Comparison of ENCODE assay signal across 1 cellular context in the genomic region with DNA sequence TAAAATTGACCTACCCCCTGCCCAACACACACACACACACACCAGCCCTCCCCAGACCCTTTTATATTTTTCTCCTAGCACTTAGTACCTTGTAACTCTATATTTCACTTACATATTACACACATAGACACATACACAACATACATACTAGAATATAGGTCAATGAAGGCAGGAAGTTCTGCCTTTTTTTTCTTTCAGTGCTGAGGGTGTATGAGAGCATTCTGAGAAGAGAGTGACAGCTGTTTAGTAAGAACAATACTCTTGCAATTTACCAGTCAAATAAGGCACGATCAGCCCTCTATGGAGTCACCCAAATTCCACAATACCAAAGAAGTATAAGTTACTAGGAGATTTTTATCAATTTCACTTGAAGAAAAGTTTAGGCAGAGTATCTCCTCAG.
TF ChIP-seq lines count a peak whose summit lies in the region.

No MANE protein-coding gene starts in this region.

TF ChIP-seq in GM23338, 12 proteins besides CTCF, POLR2A, EP300 and RAD21:
- TF ChIP-seq ZNF114 (CRISPR knock-in tag; IDR thresholded peaks at IDR 0.05) (no peak), JUNB (IDR thresholded peaks at IDR 0.05; ENCODE audit: unreplicated experiment) (no peak), ZNF331 (CRISPR knock-in tag; IDR thresholded peaks at IDR 0.05; ENCODE audit: low read depth) (no peak), POLR2AphosphoS5 (IDR thresholded peaks at IDR 0.05; ENCODE audit: low read depth) (no peak), EZH2 (IDR thresholded peaks at IDR 0.05; ENCODE audit: low read depth, unreplicated experiment) (no peak), STAT1 (IDR thresholded peaks at IDR 0.05; ENCODE audit: unreplicated experiment) (no peak), CREB1 (CRISPR knock-in tag; IDR thresholded peaks at IDR 0.05; ENCODE audit: low read depth) (no peak), NANOG (IDR thresholded peaks at IDR 0.05; ENCODE audit: borderline replicate concordance) (no peak), EZH2phosphoT487 (IDR thresholded peaks at IDR 0.05; ENCODE audit: unreplicated experiment) (no peak)
- TF ChIP-seq, protein P1, sequence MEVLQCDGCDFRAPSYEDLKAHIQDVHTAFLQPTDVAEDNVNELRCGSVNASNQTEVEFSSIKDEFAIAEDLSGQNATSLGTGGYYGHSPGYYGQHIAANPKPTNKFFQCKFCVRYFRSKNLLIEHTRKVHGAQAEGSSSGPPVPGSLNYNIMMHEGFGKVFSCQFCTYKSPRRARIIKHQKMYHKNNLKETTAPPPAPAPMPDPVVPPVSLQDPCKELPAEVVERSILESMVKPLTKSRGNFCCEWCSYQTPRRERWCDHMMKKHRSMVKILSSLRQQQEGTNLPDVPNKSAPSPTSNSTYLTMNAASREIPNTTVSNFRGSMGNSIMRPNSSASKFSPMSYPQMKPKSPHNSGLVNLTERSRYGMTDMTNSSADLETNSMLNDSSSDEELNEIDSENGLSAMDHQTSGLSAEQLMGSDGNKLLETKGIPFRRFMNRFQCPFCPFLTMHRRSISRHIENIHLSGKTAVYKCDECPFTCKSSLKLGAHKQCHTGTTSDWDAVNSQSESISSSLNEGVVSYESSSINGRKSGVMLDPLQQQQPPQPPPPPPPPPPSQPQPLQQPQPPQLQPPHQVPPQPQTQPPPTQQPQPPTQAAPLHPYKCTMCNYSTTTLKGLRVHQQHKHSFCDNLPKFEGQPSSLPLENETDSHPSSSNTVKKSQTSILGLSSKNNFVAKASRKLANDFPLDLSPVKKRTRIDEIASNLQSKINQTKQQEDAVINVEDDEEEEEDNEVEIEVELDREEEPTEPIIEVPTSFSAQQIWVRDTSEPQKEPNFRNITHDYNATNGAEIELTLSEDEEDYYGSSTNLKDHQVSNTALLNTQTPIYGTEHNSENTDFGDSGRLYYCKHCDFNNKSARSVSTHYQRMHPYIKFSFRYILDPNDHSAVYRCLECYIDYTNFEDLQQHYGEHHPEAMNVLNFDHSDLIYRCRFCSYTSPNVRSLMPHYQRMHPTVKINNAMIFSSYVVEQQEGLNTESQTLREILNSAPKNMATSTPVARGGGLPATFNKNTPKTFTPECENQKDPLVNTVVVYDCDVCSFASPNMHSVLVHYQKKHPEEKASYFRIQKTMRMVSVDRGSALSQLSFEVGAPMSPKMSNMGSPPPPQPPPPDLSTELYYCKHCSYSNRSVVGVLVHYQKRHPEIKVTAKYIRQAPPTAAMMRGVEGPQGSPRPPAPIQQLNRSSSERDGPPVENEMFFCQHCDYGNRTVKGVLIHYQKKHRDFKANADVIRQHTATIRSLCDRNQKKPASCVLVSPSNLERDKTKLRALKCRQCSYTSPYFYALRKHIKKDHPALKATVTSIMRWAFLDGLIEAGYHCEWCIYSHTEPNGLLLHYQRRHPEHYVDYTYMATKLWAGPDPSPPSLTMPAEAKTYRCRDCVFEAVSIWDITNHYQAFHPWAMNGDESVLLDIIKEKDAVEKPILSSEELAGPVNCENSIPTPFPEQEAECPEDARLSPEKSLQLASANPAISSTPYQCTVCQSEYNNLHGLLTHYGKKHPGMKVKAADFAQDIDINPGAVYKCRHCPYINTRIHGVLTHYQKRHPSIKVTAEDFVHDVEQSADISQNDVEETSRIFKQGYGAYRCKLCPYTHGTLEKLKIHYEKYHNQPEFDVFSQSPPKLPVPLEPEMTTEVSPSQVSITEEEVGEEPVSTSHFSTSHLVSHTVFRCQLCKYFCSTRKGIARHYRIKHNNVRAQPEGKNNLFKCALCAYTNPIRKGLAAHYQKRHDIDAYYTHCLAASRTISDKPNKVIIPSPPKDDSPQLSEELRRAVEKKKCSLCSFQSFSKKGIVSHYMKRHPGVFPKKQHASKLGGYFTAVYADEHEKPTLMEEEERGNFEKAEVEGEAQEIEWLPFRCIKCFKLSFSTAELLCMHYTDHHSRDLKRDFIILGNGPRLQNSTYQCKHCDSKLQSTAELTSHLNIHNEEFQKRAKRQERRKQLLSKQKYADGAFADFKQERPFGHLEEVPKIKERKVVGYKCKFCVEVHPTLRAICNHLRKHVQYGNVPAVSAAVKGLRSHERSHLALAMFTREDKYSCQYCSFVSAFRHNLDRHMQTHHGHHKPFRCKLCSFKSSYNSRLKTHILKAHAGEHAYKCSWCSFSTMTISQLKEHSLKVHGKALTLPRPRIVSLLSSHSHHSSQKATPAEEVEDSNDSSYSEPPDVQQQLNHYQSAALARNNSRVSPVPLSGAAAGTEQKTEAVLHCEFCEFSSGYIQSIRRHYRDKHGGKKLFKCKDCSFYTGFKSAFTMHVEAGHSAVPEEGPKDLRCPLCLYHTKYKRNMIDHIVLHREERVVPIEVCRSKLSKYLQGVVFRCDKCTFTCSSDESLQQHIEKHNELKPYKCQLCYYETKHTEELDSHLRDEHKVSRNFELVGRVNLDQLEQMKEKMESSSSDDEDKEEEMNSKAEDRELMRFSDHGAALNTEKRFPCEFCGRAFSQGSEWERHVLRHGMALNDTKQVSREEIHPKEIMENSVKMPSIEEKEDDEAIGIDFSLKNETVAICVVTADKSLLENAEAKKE (CRISPR knock-in tag; IDR thresholded peaks at IDR 0.05), result no peak
- TF ChIP-seq, protein P2, sequence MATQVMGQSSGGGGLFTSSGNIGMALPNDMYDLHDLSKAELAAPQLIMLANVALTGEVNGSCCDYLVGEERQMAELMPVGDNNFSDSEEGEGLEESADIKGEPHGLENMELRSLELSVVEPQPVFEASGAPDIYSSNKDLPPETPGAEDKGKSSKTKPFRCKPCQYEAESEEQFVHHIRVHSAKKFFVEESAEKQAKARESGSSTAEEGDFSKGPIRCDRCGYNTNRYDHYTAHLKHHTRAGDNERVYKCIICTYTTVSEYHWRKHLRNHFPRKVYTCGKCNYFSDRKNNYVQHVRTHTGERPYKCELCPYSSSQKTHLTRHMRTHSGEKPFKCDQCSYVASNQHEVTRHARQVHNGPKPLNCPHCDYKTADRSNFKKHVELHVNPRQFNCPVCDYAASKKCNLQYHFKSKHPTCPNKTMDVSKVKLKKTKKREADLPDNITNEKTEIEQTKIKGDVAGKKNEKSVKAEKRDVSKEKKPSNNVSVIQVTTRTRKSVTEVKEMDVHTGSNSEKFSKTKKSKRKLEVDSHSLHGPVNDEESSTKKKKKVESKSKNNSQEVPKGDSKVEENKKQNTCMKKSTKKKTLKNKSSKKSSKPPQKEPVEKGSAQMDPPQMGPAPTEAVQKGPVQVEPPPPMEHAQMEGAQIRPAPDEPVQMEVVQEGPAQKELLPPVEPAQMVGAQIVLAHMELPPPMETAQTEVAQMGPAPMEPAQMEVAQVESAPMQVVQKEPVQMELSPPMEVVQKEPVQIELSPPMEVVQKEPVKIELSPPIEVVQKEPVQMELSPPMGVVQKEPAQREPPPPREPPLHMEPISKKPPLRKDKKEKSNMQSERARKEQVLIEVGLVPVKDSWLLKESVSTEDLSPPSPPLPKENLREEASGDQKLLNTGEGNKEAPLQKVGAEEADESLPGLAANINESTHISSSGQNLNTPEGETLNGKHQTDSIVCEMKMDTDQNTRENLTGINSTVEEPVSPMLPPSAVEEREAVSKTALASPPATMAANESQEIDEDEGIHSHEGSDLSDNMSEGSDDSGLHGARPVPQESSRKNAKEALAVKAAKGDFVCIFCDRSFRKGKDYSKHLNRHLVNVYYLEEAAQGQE (IDR thresholded peaks at IDR 0.05; ENCODE audit: unreplicated experiment), result no peak
- TF ChIP-seq, protein P3, sequence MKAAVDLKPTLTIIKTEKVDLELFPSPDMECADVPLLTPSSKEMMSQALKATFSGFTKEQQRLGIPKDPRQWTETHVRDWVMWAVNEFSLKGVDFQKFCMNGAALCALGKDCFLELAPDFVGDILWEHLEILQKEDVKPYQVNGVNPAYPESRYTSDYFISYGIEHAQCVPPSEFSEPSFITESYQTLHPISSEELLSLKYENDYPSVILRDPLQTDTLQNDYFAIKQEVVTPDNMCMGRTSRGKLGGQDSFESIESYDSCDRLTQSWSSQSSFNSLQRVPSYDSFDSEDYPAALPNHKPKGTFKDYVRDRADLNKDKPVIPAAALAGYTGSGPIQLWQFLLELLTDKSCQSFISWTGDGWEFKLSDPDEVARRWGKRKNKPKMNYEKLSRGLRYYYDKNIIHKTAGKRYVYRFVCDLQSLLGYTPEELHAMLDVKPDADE (IDR thresholded peaks at IDR 0.05), result no peak
